11 cellular contexts compared by ENCODE assay signal in the genomic region with DNA sequence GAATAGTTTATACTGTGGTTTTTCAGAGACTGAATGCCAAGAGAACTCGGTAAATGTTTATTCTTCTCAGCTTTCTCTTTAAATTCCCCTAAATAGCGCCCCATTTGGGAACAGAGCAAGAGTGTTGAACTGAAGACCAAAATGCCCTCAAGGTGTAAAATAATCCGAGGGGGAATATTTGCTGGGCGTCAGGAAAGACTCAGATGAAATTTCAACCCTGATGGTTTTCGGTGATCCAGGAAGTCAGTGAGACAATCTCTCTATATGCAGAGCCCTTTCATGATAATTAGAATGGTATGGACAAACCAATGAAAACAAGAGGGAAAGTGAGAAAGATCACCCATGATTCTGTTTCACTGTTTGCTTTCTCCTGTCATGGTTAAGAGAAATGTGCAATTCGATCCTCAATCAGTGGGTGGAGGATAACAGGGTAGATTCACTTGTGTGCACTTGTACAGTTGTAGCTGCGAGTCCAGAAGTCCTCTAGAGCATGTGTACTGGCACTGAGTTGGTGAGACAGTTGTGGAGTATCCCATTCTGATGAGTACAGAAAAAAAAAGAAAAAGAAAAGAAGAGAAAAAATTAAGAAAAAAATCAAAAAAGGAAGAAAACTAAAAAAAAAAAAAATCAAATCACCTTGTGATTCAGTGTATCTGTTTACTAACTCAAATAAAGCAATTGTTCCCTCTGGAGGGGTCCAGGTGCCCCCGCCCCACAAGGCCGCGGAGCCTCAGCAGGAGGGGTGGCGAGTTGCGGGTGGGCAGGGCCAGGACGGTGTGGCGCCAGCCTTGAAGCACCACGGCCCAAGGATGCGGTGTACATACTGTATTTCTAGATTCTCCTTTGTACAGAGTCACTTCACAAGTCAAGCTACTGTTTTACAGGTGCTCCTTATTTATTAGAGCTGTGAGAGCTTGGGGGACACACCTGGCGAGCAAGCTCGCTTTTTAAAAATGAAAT.
DNase-seq lines count a peak whose midpoint lies in the region; ATAC-seq and TF ChIP-seq lines count a peak whose summit lies in the region.
"Had no signal": no experiment of that assay in that cellular context is flagged by ENCODE, and none has a peak within 500 bp of the region (broad histone marks: within the 10 kb centered on the region; RNA-seq: fewer than 3 reads in every experiment).

No MANE protein-coding gene starts in this region.

- H3K27ac ChIP-seq in heart left ventricle: no peak overlapping the region

- H3K9me3 ChIP-seq in heart left ventricle: no peaks in the 10 kb centered on the region

- peaks cover 62% of the 10 kb centered on the region for H3K4me1 Mint-ChIP-seq in osteocyte (ENCODE audit: unreplicated experiment)

- WGBS in heart left ventricle, 4 donors: 93 to 97% (median 95%) methylated on average over 18 of the region's 18 CpGs

- peak overlapping the region; percentile 76 for H3K27ac Mint-ChIP-seq in osteocyte (ENCODE audit: unreplicated experiment)

- DNase-seq in NCI-H1417 (lab: John Stamatoyannopoulos, UW) (peak; percentile 57 to 89 (median 89)), NCI-H1417 treated with DMSO at 0.1 percent for 48 hours (lab: John Stamatoyannopoulos, UW) (no peak), NCI-H2029 treated with DMSO at 0.1 percent for 48 hours (lab: John Stamatoyannopoulos, UW) (peak; percentile 82), osteocyte (ENCODE audit: extremely low spot score, unreplicated experiment) (no peak), heart left ventricle (no peak)
- DNase-seq: activated effector memory CD4-positive, alpha-beta T cell treated with anti-CD3 and anti-CD28 coated beads, Interleukin-2, amount 50 U/mL, for 16 hours; left colon; stimulated activated CD4-positive, alpha-beta T cell treated with anti-CD3 and anti-CD28 coated beads, Interleukin-12 subunit alpha, Interleukin-12 subunit beta, amount 100 ng/mL, for 4 hours had no signal

- intact Hi-C loops in heart left ventricle (cut with DNase I): loop anchor here in 8 of 10 donors (5.0 to 10.0 kb wide), 4 partner anchors 164 to 204 kb away; partner anchors contain the start of genes SOBP (in 7 of the 8) and PDSS2 (in 1 of the 8)

- peaks cover 0 to 9% (median 4%) of the 10 kb centered on the region in 9 donors for H3K36me3 ChIP-seq in heart left ventricle

- peak overlapping the region; percentile 65 for H3K4me3 Mint-ChIP-seq in osteocyte (ENCODE audit: unreplicated experiment)

- no peak for TF ChIP-seq POLR2A in heart left ventricle (IDR thresholded peaks at IDR 0.05)

- peaks cover 0 to 53% (median 19%) of the 10 kb centered on the region in 12 donors for H3K4me1 ChIP-seq in heart left ventricle

- no peak for ATAC-seq in HG03342 (IDR thresholded peaks at IDR 0.05; ENCODE audit: unreplicated experiment)
- ATAC-seq in heart left ventricle: no peak
- no peak for ATAC-seq in HG03469 (IDR thresholded peaks at IDR 0.05; ENCODE audit: unreplicated experiment)
- ATAC-seq: left colon had no signal

- peaks cover 2% of the 10 kb centered on the region for H3K27me3 Mint-ChIP-seq in osteocyte (ENCODE audit: unreplicated experiment)

- no peaks in the 10 kb centered on the region for H3K9me3 Mint-ChIP-seq in osteocyte (ENCODE audit: unreplicated experiment)

- H3K27me3 ChIP-seq in heart left ventricle: no peaks in the 10 kb centered on the region

- H3K36me3 Mint-ChIP-seq in osteocyte (ENCODE audit: unreplicated experiment): no peaks in the 10 kb centered on the region

- TF ChIP-seq CTCF in WI38 (IDR thresholded peaks at IDR 0.05; ENCODE audit: low read depth, low read length): no peak
- TF ChIP-seq CTCF in osteocyte (IDR thresholded peaks at IDR 0.05): peak; percentile 20
- TF ChIP-seq CTCF in heart left ventricle (IDR thresholded peaks at IDR 0.05): no peak

- H3K4me3 ChIP-seq in WI38 (ENCODE audit: low read depth, low read length) (peak overlapping the region; percentile 45), heart left ventricle (no peak overlapping the region)

Comparison
In these comparisons a context has a peak if more than half of its experiments do, and no peak if none do; other contexts are left out.
1. DNase-seq: peak in NCI-H1417 (3 of 3) and NCI-H2029 treated with DMSO at 0.1 percent for 48 hours (single experiment); none in NCI-H1417 treated with DMSO at 0.1 percent for 48 hours (single experiment), osteocyte (single experiment) and heart left ventricle (0 of 5).